8 cellular contexts compared by ENCODE assay signal in genomic region chr7:30061786-30062185, GRCh38. TPM values are rescaled to one million over a fixed set of nuclear protein-coding genes. Genes with fewer than 3 reads are reported as not detected.
DNase-seq lines count a peak whose midpoint lies in the region; ATAC-seq and TF ChIP-seq lines count a peak whose summit lies in the region.
"Not testable (repeated sequence)": the region's sequence is repeated elsewhere in the genome, so short reads cannot be mapped to it uniquely, and the experiment has no call there.

No MANE protein-coding gene starts in this region.

- not testable (repeated sequence) for TF ChIP-seq POLR2A in tibial nerve (IDR thresholded peaks at IDR 0.05)

- ATAC-seq in activated naive CD8-positive, alpha-beta T cell treated with anti-CD3 and anti-CD28 coated beads, Interleukin-2, amount 50 U/mL, for 24 hours, result peak; percentile 80

- not testable (repeated sequence) for H3K36me3 Mint-ChIP-seq in T-helper 2 cell treated with Interferon-gamma antibody and Interleukin-4, amounts not matched to agents 5 μg/mL and 100 μg/mL, for 36 hours (ENCODE audit: low read depth)
- peaks cover 13% of the 10 kb centered on the region for H3K36me3 Mint-ChIP-seq in activated naive CD8-positive, alpha-beta T cell treated with anti-CD3 and anti-CD28 coated beads, Interleukin-2, amount 50 U/mL, for 24 hours (ENCODE audit: low read depth)
- peaks cover 43% of the 10 kb centered on the region for H3K36me3 Mint-ChIP-seq in neural progenitor cell

- not testable (repeated sequence) for H3K4me3 ChIP-seq in GM12865 (ENCODE audit: low read depth, low read length); HFF-Myc (replicated peaks; ENCODE audit: low read depth, low read length); neural progenitor cell; tibial nerve

- H3K9ac ChIP-seq in neural progenitor cell, result not testable (repeated sequence)

- TF ChIP-seq CTCF in GM12865 (IDR thresholded peaks at IDR 0.05; ENCODE audit: insufficient read depth, low read depth, low read length, missing control alignments), result peak; percentile 53
- peak; percentile 62 for TF ChIP-seq CTCF in HFF-Myc (IDR thresholded peaks at IDR 0.05; ENCODE audit: low read depth, low read length, missing control alignments)
- TF ChIP-seq CTCF in neural progenitor cell (IDR thresholded peaks at IDR 0.05), result peak; percentile 56
- TF ChIP-seq CTCF in tibial nerve (IDR thresholded peaks at IDR 0.05), result peak; percentile 34 to 68 (median 53)

- not testable (repeated sequence) for H3K4me1 Mint-ChIP-seq in T-helper 2 cell treated with Interferon-gamma antibody and Interleukin-4, amounts not matched to agents 5 μg/mL and 100 μg/mL, for 36 hours (ENCODE audit: low read depth); activated naive CD8-positive, alpha-beta T cell treated with anti-CD3 and anti-CD28 coated beads, Interleukin-2, amount 50 U/mL, for 24 hours; neural progenitor cell

- H2AFZ ChIP-seq in neural progenitor cell (replicated peaks), result not testable (repeated sequence)

- H3K4me3 Mint-ChIP-seq in T-helper 2 cell treated with Interferon-gamma antibody and Interleukin-4, amounts not matched to agents 5 μg/mL and 100 μg/mL, for 36 hours; activated naive CD8-positive, alpha-beta T cell treated with anti-CD3 and anti-CD28 coated beads, Interleukin-2, amount 50 U/mL, for 24 hours; neural progenitor cell: not testable (repeated sequence)

- H3K27me3 Mint-ChIP-seq in T-helper 2 cell treated with Interferon-gamma antibody and Interleukin-4, amounts not matched to agents 5 μg/mL and 100 μg/mL, for 36 hours (ENCODE audit: low read depth); activated naive CD8-positive, alpha-beta T cell treated with anti-CD3 and anti-CD28 coated beads, Interleukin-2, amount 50 U/mL, for 24 hours; neural progenitor cell (ENCODE audit: insufficient read depth, low read depth): not testable (repeated sequence)

- TF ChIP-seq EP300 in tibial nerve (IDR thresholded peaks at IDR 0.05), result not testable (repeated sequence)

- H3K4me2 ChIP-seq in neural progenitor cell, result not testable (repeated sequence)

- H3K27ac Mint-ChIP-seq in T-helper 2 cell treated with Interferon-gamma antibody and Interleukin-4, amounts not matched to agents 5 μg/mL and 100 μg/mL, for 36 hours; activated naive CD8-positive, alpha-beta T cell treated with anti-CD3 and anti-CD28 coated beads, Interleukin-2, amount 50 U/mL, for 24 hours; neural progenitor cell: not testable (repeated sequence)

- DNase-seq in GM12865 (ENCODE audit: low read depth) (peak; percentile 65), NCI-H146 (lab: John Stamatoyannopoulos, UW) (peak; percentile 3), germinal center (ENCODE audit: low spot score) (peak; percentile 38), neural progenitor cell (ENCODE audit: low spot score) (peak; percentile 30), tibial nerve (ENCODE audit: low spot score in 2 of 2) (peak in 1 of 2 donors; percentile 23)
- not testable (repeated sequence) for DNase-seq in HFF-Myc (ENCODE audit: extremely low read depth, low read depth)
- DNase-seq in T-helper 2 cell treated with Interferon-gamma antibody and Interleukin-4, amounts not matched to agents 5 μg/mL and 100 μg/mL, for 36 hours (ENCODE audit: low spot score), result peak; percentile 8
- DNase-seq in activated naive CD8-positive, alpha-beta T cell treated with anti-CD3 and anti-CD28 coated beads, Interleukin-2, amount 50 U/mL, for 24 hours, result peak; percentile 7

- H3K4me1 ChIP-seq in neural progenitor cell, tibial nerve: not testable (repeated sequence)

- H3K9me3 Mint-ChIP-seq in T-helper 2 cell treated with Interferon-gamma antibody and Interleukin-4, amounts not matched to agents 5 μg/mL and 100 μg/mL, for 36 hours; activated naive CD8-positive, alpha-beta T cell treated with anti-CD3 and anti-CD28 coated beads, Interleukin-2, amount 50 U/mL, for 24 hours; neural progenitor cell: not testable (repeated sequence)

- H3K27ac ChIP-seq in neural progenitor cell, tibial nerve: not testable (repeated sequence)

- not testable (repeated sequence) for H3K27me3 ChIP-seq in neural progenitor cell, tibial nerve

- H3F3A ChIP-seq in neural progenitor cell (ENCODE audit: low read depth), result peaks cover 14% of the 10 kb centered on the region

- WGBS in tibial nerve, 2 donors, result 23 to 30% methylated on average over 3 of the region's 3 CpGs

- peaks cover 16% of the 10 kb centered on the region for H4K20me1 ChIP-seq in neural progenitor cell (ENCODE audit: low read depth)

- peaks cover 31% of the 10 kb centered on the region for H3K36me3 ChIP-seq in neural progenitor cell
- peaks cover 3 to 43% (median 3%) of the 10 kb centered on the region in 3 donors for H3K36me3 ChIP-seq in tibial nerve

- not testable (repeated sequence) for H3K9me3 ChIP-seq in neural progenitor cell (ENCODE audit: low read depth); tibial nerve

- H3K79me2 ChIP-seq in neural progenitor cell (ENCODE audit: low read depth), result not testable (repeated sequence)

RNA-seq across cellular contexts. Expression of gene PLEKHA8, which starts 33.6 kb away (rescaled TPM):
- total RNA-seq in neural progenitor cell (ENCODE audit: low replicate concordance) (53.5 and 62.7 TPM in 2 replicates), tibial nerve (10 to 100 TPM in 3 of 4 donors, 1 to 10 TPM in 1; 9.0 to 23.4 (median 13.0) TPM)

RNA-seq across cellular contexts. Expression of gene FKBP14, which starts 35.3 kb away (rescaled TPM):
- 4.0 and 4.5 TPM in 2 replicates for total RNA-seq in neural progenitor cell (ENCODE audit: low replicate concordance)
- total RNA-seq in tibial nerve, result 10 to 100 TPM in 2 of 4 donors, 1 to 10 TPM in 2; 4.5 to 11.7 (median 8.7) TPM
